14 cellular contexts compared by ENCODE assay signal in genomic region chr7:130274983-130275649, GRCh38. TPM values are rescaled to one million over a fixed set of nuclear protein-coding genes. Genes with fewer than 3 reads are reported as not detected.
DNase-seq lines count a peak whose midpoint lies in the region; ATAC-seq and TF ChIP-seq lines count a peak whose summit lies in the region.
"Had no signal": no experiment of that assay in that cellular context is flagged by ENCODE, and none has a peak within 500 bp of the region (broad histone marks: within the 10 kb centered on the region; RNA-seq: fewer than 3 reads in every experiment).

No MANE protein-coding gene starts in this region.

- peak; percentile 86 for DNase-seq in NCI-H1092 treated with DMSO at 0.1 percent for 48 hours (lab: John Stamatoyannopoulos, UW)
- DNase-seq in NCI-H748 (lab: John Stamatoyannopoulos, UW; ENCODE audit: unreplicated experiment), result peak; percentile 78
- DNase-seq in foreskin keratinocyte, result peak in 1 of 2 donors; percentile 58
- peak; percentile 60 for DNase-seq in retina
- DNase-seq in HT-29 (ENCODE audit: low spot score), result no peak
- no peak for DNase-seq in LoVo (ENCODE audit: low spot score)
- DNase-seq: activated CD4-positive, alpha-beta T cell treated with anti-CD3 and anti-CD28 coated beads, Interleukin-2, amount 50 U/mL, for 4 hours; activated naive CD4-positive, alpha-beta T cell; cerebellar nuclear complex; NCI-H2029; Peyer's patch; T-helper 9 cell had no signal

- no peak for TF ChIP-seq CTCF in foreskin keratinocyte (conservative IDR thresholded peaks at IDR 0.05)

- H3K27me3 ChIP-seq in foreskin keratinocyte, result no peaks in the 10 kb centered on the region
- H3K27me3 ChIP-seq: Peyer's patch had no signal

- H3K27ac ChIP-seq in foreskin keratinocyte, result peak overlapping the region; percentile 79

- peaks cover 56% of the 10 kb centered on the region for H3K4me1 ChIP-seq in foreskin keratinocyte

- peak; percentile 24 for ATAC-seq in foreskin keratinocyte
- ATAC-seq in HG02610 (IDR thresholded peaks at IDR 0.05; ENCODE audit: unreplicated experiment), result no peak

RNA-seq across cellular contexts. Expression of gene CPA2, which starts 8.5 kb away (rescaled TPM):
- total RNA-seq in foreskin keratinocyte, result 0.17 and 0.32 TPM in 2 replicates
- polyA plus RNA-seq in foreskin keratinocyte, result 0.48 and 0.60 TPM in 2 replicates
- not detected in 2 replicates for total RNA-seq in HT-29 (2014; rRNA removed; shearing (Covaris generic))
- total RNA-seq: fibroblast of lung had no signal

RNA-seq across cellular contexts. Expression of gene CPA4, which starts 17.8 kb away (rescaled TPM):
- 35.4 and 65.2 TPM in 2 replicates for total RNA-seq in foreskin keratinocyte
- 21.5 and 39.6 TPM in 2 replicates for polyA plus RNA-seq in foreskin keratinocyte
- not detected in 2 replicates for total RNA-seq in HT-29 (2014; rRNA removed; shearing (Covaris generic))
- total RNA-seq: Peyer's patch had no signal

Comparison
In these comparisons a context has a peak if more than half of its experiments do, and no peak if none do; other contexts are left out.
1. DNase-seq: peak in NCI-H1092 treated with DMSO at 0.1 percent for 48 hours (single experiment), NCI-H748 (single experiment) and retina (single experiment); none in HT-29 (single experiment) and LoVo (single experiment).
2. RNA of gene CPA4, which starts 17.8 kb away (total RNA-seq): 35.4 to 65.2 TPM in foreskin keratinocyte; not detected in HT-29; every median in the first group is over 10 times any median in the second.